ENCODE assay signal across 23 cellular contexts in genomic region chr4:30828290-30828926, GRCh38.
DNase-seq lines count a peak whose midpoint lies in the region; ATAC-seq and TF ChIP-seq lines count a peak whose summit lies in the region.
"Had no signal": no experiment of that assay in that cellular context is flagged by ENCODE, and none has a peak within 500 bp of the region (broad histone marks: within the 10 kb centered on the region; RNA-seq: fewer than 3 reads in every experiment).

No MANE protein-coding gene starts in this region.

- TF ChIP-seq CTCF in AG04449 (IDR thresholded peaks at IDR 0.05; ENCODE audit: insufficient read depth, low read length, missing control alignments) (no peak), lower lobe of right lung (IDR thresholded peaks at IDR 0.05) (no peak)

- H3K9me3 Mint-ChIP-seq in stimulated activated memory B cell treated with anti-CD40 and anti-IgM and Interleukin-4, amounts not matched to agents 10 μg/mL and 1 μg/mL and 100 μg/mL, for 72 hours, result peaks cover 10% of the 10 kb centered on the region

- no peaks in the 10 kb centered on the region for H3K4me1 Mint-ChIP-seq in stimulated activated memory B cell treated with anti-CD40 and anti-IgM and Interleukin-4, amounts not matched to agents 10 μg/mL and 1 μg/mL and 100 μg/mL, for 72 hours

- H3K9me3 ChIP-seq in SK-N-MC (ENCODE audit: low read depth, low read length) (no peaks in the 10 kb centered on the region), lower lobe of right lung (no peaks in the 10 kb centered on the region)
- H3K9me3 ChIP-seq: HAP-1, left lung, neutrophil, transverse colon had no signal

- H3K9ac ChIP-seq in SK-N-MC (ENCODE audit: insufficient read length), result no peak overlapping the region

- no peaks in the 10 kb centered on the region for H3K27me3 ChIP-seq in lower lobe of right lung (ENCODE audit: low read depth)
- H3K27me3 ChIP-seq: left lung, neutrophil, transverse colon had no signal

- POLR2A ChIA-PET in AG04449 (lab: Yijun Ruan, JAX), result no interaction called here

- H3K4me3 ChIP-seq in AG04449 (ENCODE audit: low read depth, low read length) (no peak overlapping the region), SK-N-MC (no peak overlapping the region), lower lobe of right lung (no peak overlapping the region)
- H3K4me3 ChIP-seq: HAP-1, K562, left lung, transverse colon had no signal

- CTCF ChIA-PET in AG04449 (lab: Yijun Ruan, JAX), result no interaction called here

- no peak overlapping the region for H3K27ac ChIP-seq in SK-N-MC
- H3K27ac ChIP-seq in lower lobe of right lung, result no peak overlapping the region
- H3K27ac ChIP-seq: epithelial cell of prostate, HL-60, left lung, neutrophil, transverse colon, VCaP had no signal

- H3K27ac Mint-ChIP-seq in stimulated activated memory B cell treated with anti-CD40 and anti-IgM and Interleukin-4, amounts not matched to agents 10 μg/mL and 1 μg/mL and 100 μg/mL, for 72 hours, result no peak overlapping the region

- intact Hi-C loops in lower lobe of right lung (cut with DNase I), result no loop called here

- H3K4me1 ChIP-seq in lower lobe of right lung, result no peaks in the 10 kb centered on the region
- H3K4me1 ChIP-seq: left lung, transverse colon had no signal

- no peak for ATAC-seq in lower lobe of right lung
- no peak for ATAC-seq in stimulated activated memory B cell treated with anti-CD40 and anti-IgM and Interleukin-4, amounts not matched to agents 10 μg/mL and 1 μg/mL and 100 μg/mL, for 72 hours
- ATAC-seq: K562, left lung, right cardiac atrium had no signal

- H3K36me3 ChIP-seq in SK-N-MC (ENCODE audit: insufficient read depth, low read length), result no peaks in the 10 kb centered on the region
- no peaks in the 10 kb centered on the region for H3K36me3 ChIP-seq in lower lobe of right lung
- H3K36me3 ChIP-seq: HAP-1, left lung, neutrophil, transverse colon had no signal

- H3K4me3 Mint-ChIP-seq in stimulated activated memory B cell treated with anti-CD40 and anti-IgM and Interleukin-4, amounts not matched to agents 10 μg/mL and 1 μg/mL and 100 μg/mL, for 72 hours, result no peak overlapping the region

- no peaks in the 10 kb centered on the region for H3K27me3 Mint-ChIP-seq in stimulated activated memory B cell treated with anti-CD40 and anti-IgM and Interleukin-4, amounts not matched to agents 10 μg/mL and 1 μg/mL and 100 μg/mL, for 72 hours

- DNase-seq in AG04449 (ENCODE audit: low read depth, low spot score) (peak; percentile 16), GM03348 (ENCODE audit: low spot score) (peak; percentile 49), SK-N-MC (ENCODE audit: low read depth, low spot score) (peak; percentile 26), iris pigment epithelial cell (ENCODE audit: low read depth) (peak; percentile 21), lower lobe of right lung (no peak), anterior cingulate cortex (lab: John Stamatoyannopoulos, UW) (no peak), NCI-H1436 (lab: John Stamatoyannopoulos, UW) (no peak)
- DNase-seq: activated CD4-positive, alpha-beta T cell treated with anti-CD3 and anti-CD28 coated beads, Interleukin-2, amount 50 U/mL, for 4 hours; activated naive CD4-positive, alpha-beta T cell treated with anti-CD3 and anti-CD28 coated beads, Interleukin-2, amount 50 U/mL, for 16 hours; activated T-cell treated with anti-CD3 and anti-CD28 coated beads for 4 hours; COR-L47; left lung; NCI-H1092; right cardiac atrium; stimulated activated naive CD4-positive, alpha-beta T cell treated with Interleukin-2 at 50 U/mL for 16 hours; transverse colon had no signal

- no peaks in the 10 kb centered on the region for H3K36me3 Mint-ChIP-seq in stimulated activated memory B cell treated with anti-CD40 and anti-IgM and Interleukin-4, amounts not matched to agents 10 μg/mL and 1 μg/mL and 100 μg/mL, for 72 hours

Comparison
In these comparisons a context has a peak if more than half of its experiments do, and no peak if none do; other contexts are left out.
1. DNase-seq: peak in AG04449 (single experiment), GM03348 (single experiment), SK-N-MC (single experiment) and iris pigment epithelial cell (single experiment); none in lower lobe of right lung (single experiment), anterior cingulate cortex (0 of 58) and NCI-H1436 (single experiment).